In genomic region chr2:101309211-101309700, GRCh38 we compare ENCODE assay signal across 8 cellular contexts. TPM values are rescaled to one million over a fixed set of nuclear protein-coding genes. Genes with fewer than 3 reads are reported as not detected.
A peak's percentile ranks its signal among the peaks of the same experiment; 100 is the strongest.
DNase-seq lines count a peak whose midpoint lies in the region; ATAC-seq and TF ChIP-seq lines count a peak whose summit lies in the region.

No MANE protein-coding gene starts in this region.

- TF ChIP-seq CTCF in SK-N-SH (IDR thresholded peaks at IDR 0.05): no peak
- no peak for TF ChIP-seq CTCF in left lung (IDR thresholded peaks at IDR 0.05)
- TF ChIP-seq CTCF in stomach (IDR thresholded peaks at IDR 0.05): no peak

- H4K20me1 ChIP-seq in SK-N-SH (ENCODE audit: insufficient read depth): peaks cover 31% of the 10 kb centered on the region

- H3F3A ChIP-seq in SK-N-SH (replicated peaks; ENCODE audit: insufficient read depth): peaks cover 13% of the 10 kb centered on the region

- H3K9ac ChIP-seq in SK-N-SH: peak overlapping the region; percentile 93

- no peaks in the 10 kb centered on the region for H3K9me3 Mint-ChIP-seq in activated T-helper 17 cell treated with anti-CD3 and anti-CD28 coated beads, Interleukin-2, amount 50 U/mL, for 72 hours

- H3K9me3 ChIP-seq in SK-N-SH (no peaks in the 10 kb centered on the region), left lung (no peaks in the 10 kb centered on the region), stomach (no peaks in the 10 kb centered on the region)

- peak overlapping the region; percentile 97 for H3K4me2 ChIP-seq in SK-N-SH

- CTCF ChIA-PET in SK-N-SH (lab: Yijun Ruan, JAX): interaction anchor here (0.8 to 1.4 kb wide), 5 partner anchors 13 to 703 kb away, joined by 3 to 4 read pairs (median 3); partner anchors contain the start of gene CREG2

- POLR2A ChIA-PET in SK-N-SH (lab: Yijun Ruan, JAX): interaction anchor here (0.6 to 1.0 kb wide), 4 partner anchors 21 to 107 kb away, joined by 3 read pairs; partner anchors contain the start of gene CREG2

- no peaks in the 10 kb centered on the region for H3K9me2 ChIP-seq in SK-N-SH

- H3K36me3 ChIP-seq in SK-N-SH (replicated peaks in 1 of 2; ENCODE audit: control insufficient read depth in 1 of 2, insufficient read depth in 2 of 2, low read length in 1 of 2) (peaks cover 0 to 2% of the 10 kb centered on the region in 2 experiments), left lung (peaks cover 0 to 11% of the 10 kb centered on the region in 2 donors), stomach (no peaks in the 10 kb centered on the region)

- WGBS in SK-N-SH (ENCODE audit: low lambda C conversion rate): 98% methylated on average over 6 of the region's 6 CpGs
- 84 to 92% (median 91%) methylated on average over 6 of the region's 6 CpGs for WGBS in stomach, 5 donors

- ATAC-seq in SK-N-SH treated with all-trans-retinoic acid at 6 μM for 48 hours (no peak), left lung (no peak), GM21576 (IDR thresholded peaks at IDR 0.05; ENCODE audit: unreplicated experiment) (no peak), GM18861 (IDR thresholded peaks at IDR 0.05; ENCODE audit: unreplicated experiment) (no peak)
- no peak for ATAC-seq in activated T-helper 17 cell treated with anti-CD3 and anti-CD28 coated beads, Interleukin-2, amount 50 U/mL, for 72 hours (replicated peaks)

- no peak for TF ChIP-seq POLR2A in stomach (IDR thresholded peaks at IDR 0.05)

- peak overlapping the region; percentile 85 for H3K4me3 Mint-ChIP-seq in activated T-helper 17 cell treated with anti-CD3 and anti-CD28 coated beads, Interleukin-2, amount 50 U/mL, for 72 hours

- H3K4me1 Mint-ChIP-seq in activated T-helper 17 cell treated with anti-CD3 and anti-CD28 coated beads, Interleukin-2, amount 50 U/mL, for 72 hours: peaks cover 30% of the 10 kb centered on the region

- H3K27ac ChIP-seq in SK-N-SH (ENCODE audit: low read depth in 2 of 2, low read length in 1 of 2): peak overlapping the region; percentile 74 to 88; a peak in 3 of 4 replicates
- peak overlapping the region; percentile 89 to 96 for H3K27ac ChIP-seq in left lung
- H3K27ac ChIP-seq in stomach: peak overlapping the region; percentile 87 to 95 (median 94)

- H3K36me3 Mint-ChIP-seq in activated T-helper 17 cell treated with anti-CD3 and anti-CD28 coated beads, Interleukin-2, amount 50 U/mL, for 72 hours (ENCODE audit: low read depth): peaks cover 36% of the 10 kb centered on the region

- H3K4me1 ChIP-seq in SK-N-SH (ENCODE audit: control insufficient read depth in 1 of 2, insufficient read depth in 2 of 2, low read depth in 1 of 2, low read length in 1 of 2) (peaks cover 12 to 20% of the 10 kb centered on the region in 2 experiments; a peak in 3 of 4 replicates), left lung (peaks cover 19 to 68% of the 10 kb centered on the region in 2 donors), stomach (peaks cover 20 to 48% (median 31%) of the 10 kb centered on the region in 4 donors)

- H3K4me3 ChIP-seq in SK-N-SH (ENCODE audit: low read depth in 2 of 2, low read length in 1 of 2): peak overlapping the region; percentile 88 to 92; a peak in 3 of 4 replicates
- peak overlapping the region; percentile 76 to 89 for H3K4me3 ChIP-seq in left lung
- H3K4me3 ChIP-seq in stomach: peak overlapping the region; percentile 79 to 92 (median 89)

- peak overlapping the region; percentile 99 for H2AFZ ChIP-seq in SK-N-SH (ENCODE audit: low read depth)

- H3K27ac Mint-ChIP-seq in activated T-helper 17 cell treated with anti-CD3 and anti-CD28 coated beads, Interleukin-2, amount 50 U/mL, for 72 hours: peak overlapping the region; percentile 90

- H3K27me3 ChIP-seq in SK-N-SH (ENCODE audit: insufficient read depth) (0 out of 2 replicates have a peak, but pooled peaks cover 7% of the 10 kb centered on the region), left lung (no peaks in the 10 kb centered on the region), stomach (no peaks in the 10 kb centered on the region)

- no peaks in the 10 kb centered on the region for H3K27me3 Mint-ChIP-seq in activated T-helper 17 cell treated with anti-CD3 and anti-CD28 coated beads, Interleukin-2, amount 50 U/mL, for 72 hours

- H3K79me2 ChIP-seq in SK-N-SH (ENCODE audit: insufficient read depth): peaks cover 42% of the 10 kb centered on the region

- intact Hi-C loops in left lung (cut with DNase I): no loop called here
- intact Hi-C loops in stomach (cut with DNase I; ENCODE audit: low total_unique reads): no loop called here

- TF ChIP-seq EP300 in SK-N-SH (IDR thresholded peaks at IDR 0.05; ENCODE audit: borderline replicate concordance in 1 of 2, low read depth in 1 of 2, low read length in 1 of 2) (no peak), stomach (IDR thresholded peaks at IDR 0.05) (no peak)

- TF ChIP-seq RAD21 in SK-N-SH (IDR thresholded peaks at IDR 0.05; ENCODE audit: low read length): no peak

- DNase-seq in SK-N-SH (no peak), left lung (no peak), stomach (no peak), NOMO-1 treated with dmso at 0.1 percent for 144 hours (lab: John Stamatoyannopoulos, UW; ENCODE audit: unreplicated experiment) (no peak)

TF ChIP-seq in SK-N-SH, 30 proteins besides CTCF, POLR2A, EP300 and RAD21 (continues in another document):
- TF ChIP-seq TCF12 (IDR thresholded peaks at IDR 0.05): no peak
- no peak for TF ChIP-seq GATA2 (CRISPR knock-in tag; IDR thresholded peaks at IDR 0.05)
- no peak for TF ChIP-seq ZBTB33 (IDR thresholded peaks at IDR 0.05; ENCODE audit: borderline replicate concordance, low read depth)
- TF ChIP-seq ELF1 (IDR thresholded peaks at IDR 0.05): no peak
- no peak for TF ChIP-seq TAF1 (IDR thresholded peaks at IDR 0.05; ENCODE audit: borderline replicate concordance, low read depth, low read length)
- no peak for TF ChIP-seq SIN3A (IDR thresholded peaks at IDR 0.05; ENCODE audit: borderline replicate concordance, low read depth, low read length)
- TF ChIP-seq RXRA (IDR thresholded peaks at IDR 0.05; ENCODE audit: borderline replicate concordance, low read depth): no peak
- TF ChIP-seq NRF1 (IDR thresholded peaks at IDR 0.05; ENCODE audit: low read depth, low read length): no peak

TF ChIP-seq in SK-N-SH treated with all-trans-retinoic acid at 6 μM for 48 hours, 23 proteins besides CTCF, POLR2A, EP300 and RAD21 (continues in another document):
- no peak for TF ChIP-seq ESRRG (CRISPR knock-in tag; IDR thresholded peaks at IDR 0.05)
- TF ChIP-seq ZFP3 (CRISPR knock-in tag; IDR thresholded peaks at IDR 0.05): no peak
- no peak for TF ChIP-seq PPARA (CRISPR knock-in tag; IDR thresholded peaks at IDR 0.05; ENCODE audit: borderline replicate concordance)
- TF ChIP-seq, protein P1, sequence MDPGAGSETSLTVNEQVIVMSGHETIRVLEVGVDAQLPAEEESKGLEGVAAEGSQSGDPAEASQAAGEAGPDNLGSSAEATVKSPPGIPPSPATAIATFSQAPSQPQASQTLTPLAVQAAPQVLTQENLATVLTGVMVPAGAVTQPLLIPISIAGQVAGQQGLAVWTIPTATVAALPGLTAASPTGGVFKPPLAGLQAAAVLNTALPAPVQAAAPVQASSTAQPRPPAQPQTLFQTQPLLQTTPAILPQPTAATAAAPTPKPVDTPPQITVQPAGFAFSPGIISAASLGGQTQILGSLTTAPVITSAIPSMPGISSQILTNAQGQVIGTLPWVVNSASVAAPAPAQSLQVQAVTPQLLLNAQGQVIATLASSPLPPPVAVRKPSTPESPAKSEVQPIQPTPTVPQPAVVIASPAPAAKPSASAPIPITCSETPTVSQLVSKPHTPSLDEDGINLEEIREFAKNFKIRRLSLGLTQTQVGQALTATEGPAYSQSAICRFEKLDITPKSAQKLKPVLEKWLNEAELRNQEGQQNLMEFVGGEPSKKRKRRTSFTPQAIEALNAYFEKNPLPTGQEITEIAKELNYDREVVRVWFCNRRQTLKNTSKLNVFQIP (CRISPR knock-in tag; IDR thresholded peaks at IDR 0.05; ENCODE audit: borderline replicate concordance, low read depth): no peak
- TF ChIP-seq ZNF8 (CRISPR knock-in tag; IDR thresholded peaks at IDR 0.05): no peak
- TF ChIP-seq GLIS3 (CRISPR knock-in tag; IDR thresholded peaks at IDR 0.05): no peak
- no peak for TF ChIP-seq ZC3H10 (CRISPR knock-in tag; IDR thresholded peaks at IDR 0.05)
- no peak for TF ChIP-seq ISL1 (CRISPR knock-in tag; IDR thresholded peaks at IDR 0.05)
- no peak for TF ChIP-seq OSR1 (CRISPR knock-in tag; IDR thresholded peaks at IDR 0.05)
- no peak for TF ChIP-seq ARNTL (CRISPR knock-in tag; IDR thresholded peaks at IDR 0.05; ENCODE audit: borderline replicate concordance, low read depth)
- no peak for TF ChIP-seq BACH2 (CRISPR knock-in tag; IDR thresholded peaks at IDR 0.05; ENCODE audit: borderline replicate concordance)

RNA-seq across cellular contexts. Expression of gene RNF149, which starts 0.8 kb away (rescaled TPM):
- 15.3 and 22.9 TPM in 2 replicates for polyA plus RNA-seq in SK-N-SH (2012; rRNA removed)
- 16.2 and 16.3 TPM in 2 replicates for polyA plus RNA-seq in SK-N-SH (2012; cell fraction: cytosol; rRNA removed)
- 21.2 and 33.8 TPM in 2 replicates for polyA plus RNA-seq in SK-N-SH (2012; cell fraction: nucleus; rRNA removed)
- total RNA-seq in activated T-helper 17 cell treated with anti-CD3 and anti-CD28 coated beads, Interleukin-2, amount 50 U/mL, for 72 hours: 100 to 1,000 TPM in 1 of 2 donors, 10 to 100 TPM in 1; 83.5 to 108 TPM
- total RNA-seq in left lung: 100 to 1,000 TPM in 1 of 2 donors, 10 to 100 TPM in 1; 52.9 to 111 TPM
- 100 to 1,000 TPM in 1 of 5 donors, 10 to 100 TPM in 4; 25.7 to 154 (median 48.4) TPM for total RNA-seq in stomach
- 10 to 100 TPM; 14.8 to 34.9 (median 17.6) TPM for polyA plus RNA-seq in stomach

RNA-seq across cellular contexts. Expression of gene CNOT11, which starts 56.6 kb away (rescaled TPM):
- polyA plus RNA-seq in SK-N-SH (2012; rRNA removed) (38.4 and 42.2 TPM in 2 replicates), stomach (10 to 100 TPM; 16.1 to 26.6 (median 21.3) TPM)
- polyA plus RNA-seq in SK-N-SH (2012; cell fraction: cytosol; rRNA removed): 32.3 and 33.0 TPM in 2 replicates
- polyA plus RNA-seq in SK-N-SH (2012; cell fraction: nucleus; rRNA removed): 46.7 and 77.4 TPM in 2 replicates
- 10 to 100 TPM; 38.5 to 56.1 TPM for total RNA-seq in activated T-helper 17 cell treated with anti-CD3 and anti-CD28 coated beads, Interleukin-2, amount 50 U/mL, for 72 hours
- total RNA-seq in left lung (10 to 100 TPM; 32.6 to 35.7 TPM), stomach (10 to 100 TPM in 4 of 5 donors, 1 to 10 TPM in 1; 9.3 to 71.4 (median 25.3) TPM)
